Comparison of ENCODE assay signal across 1 cellular context in the genomic region with DNA sequence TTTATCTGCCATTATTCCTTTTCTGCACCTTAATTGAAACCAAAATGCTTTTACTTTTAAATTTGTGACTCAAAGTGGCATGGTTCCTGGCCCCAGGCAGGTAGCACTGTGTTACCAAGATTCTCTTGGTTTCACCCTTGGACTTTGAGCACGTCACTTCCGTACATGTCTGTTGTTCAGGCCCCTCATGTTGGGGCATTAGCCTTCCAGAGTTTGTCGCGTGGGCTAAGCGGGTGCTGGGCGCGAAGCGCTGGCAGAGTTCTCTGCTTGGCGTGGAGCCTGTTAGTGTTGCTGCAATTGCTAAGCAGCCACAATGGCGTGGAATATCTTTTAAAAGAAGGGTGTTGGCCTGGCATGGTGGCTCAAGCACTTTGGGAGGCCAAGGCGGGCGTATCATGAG.
TF ChIP-seq lines count a peak whose summit lies in the region.

No MANE protein-coding gene starts in this region.

TF ChIP-seq in HepG2, 621 proteins besides CTCF, POLR2A, EP300 and RAD21:
- TF ChIP-seq ZFP36L1 (CRISPR knock-in tag; IDR thresholded peaks at IDR 0.05) (no peak), GZF1 (CRISPR knock-in tag; IDR thresholded peaks at IDR 0.05) (no peak), ZC3H13 (CRISPR knock-in tag; IDR thresholded peaks at IDR 0.05) (no peak), ZNF136 (CRISPR knock-in tag; IDR thresholded peaks at IDR 0.05; ENCODE audit: low read depth) (no peak), HNF4A (CRISPR knock-in tag; IDR thresholded peaks at IDR 0.05) (peak; percentile 41; the same call in 1 of the 2 replicates)
- TF ChIP-seq, protein P1, sequence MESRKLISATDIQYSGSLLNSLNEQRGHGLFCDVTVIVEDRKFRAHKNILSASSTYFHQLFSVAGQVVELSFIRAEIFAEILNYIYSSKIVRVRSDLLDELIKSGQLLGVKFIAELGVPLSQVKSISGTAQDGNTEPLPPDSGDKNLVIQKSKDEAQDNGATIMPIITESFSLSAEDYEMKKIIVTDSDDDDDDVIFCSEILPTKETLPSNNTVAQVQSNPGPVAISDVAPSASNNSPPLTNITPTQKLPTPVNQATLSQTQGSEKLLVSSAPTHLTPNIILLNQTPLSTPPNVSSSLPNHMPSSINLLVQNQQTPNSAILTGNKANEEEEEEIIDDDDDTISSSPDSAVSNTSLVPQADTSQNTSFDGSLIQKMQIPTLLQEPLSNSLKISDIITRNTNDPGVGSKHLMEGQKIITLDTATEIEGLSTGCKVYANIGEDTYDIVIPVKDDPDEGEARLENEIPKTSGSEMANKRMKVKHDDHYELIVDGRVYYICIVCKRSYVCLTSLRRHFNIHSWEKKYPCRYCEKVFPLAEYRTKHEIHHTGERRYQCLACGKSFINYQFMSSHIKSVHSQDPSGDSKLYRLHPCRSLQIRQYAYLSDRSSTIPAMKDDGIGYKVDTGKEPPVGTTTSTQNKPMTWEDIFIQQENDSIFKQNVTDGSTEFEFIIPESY (CRISPR knock-in tag; IDR thresholded peaks at IDR 0.05), result peak; percentile 98
- TF ChIP-seq, protein P2, sequence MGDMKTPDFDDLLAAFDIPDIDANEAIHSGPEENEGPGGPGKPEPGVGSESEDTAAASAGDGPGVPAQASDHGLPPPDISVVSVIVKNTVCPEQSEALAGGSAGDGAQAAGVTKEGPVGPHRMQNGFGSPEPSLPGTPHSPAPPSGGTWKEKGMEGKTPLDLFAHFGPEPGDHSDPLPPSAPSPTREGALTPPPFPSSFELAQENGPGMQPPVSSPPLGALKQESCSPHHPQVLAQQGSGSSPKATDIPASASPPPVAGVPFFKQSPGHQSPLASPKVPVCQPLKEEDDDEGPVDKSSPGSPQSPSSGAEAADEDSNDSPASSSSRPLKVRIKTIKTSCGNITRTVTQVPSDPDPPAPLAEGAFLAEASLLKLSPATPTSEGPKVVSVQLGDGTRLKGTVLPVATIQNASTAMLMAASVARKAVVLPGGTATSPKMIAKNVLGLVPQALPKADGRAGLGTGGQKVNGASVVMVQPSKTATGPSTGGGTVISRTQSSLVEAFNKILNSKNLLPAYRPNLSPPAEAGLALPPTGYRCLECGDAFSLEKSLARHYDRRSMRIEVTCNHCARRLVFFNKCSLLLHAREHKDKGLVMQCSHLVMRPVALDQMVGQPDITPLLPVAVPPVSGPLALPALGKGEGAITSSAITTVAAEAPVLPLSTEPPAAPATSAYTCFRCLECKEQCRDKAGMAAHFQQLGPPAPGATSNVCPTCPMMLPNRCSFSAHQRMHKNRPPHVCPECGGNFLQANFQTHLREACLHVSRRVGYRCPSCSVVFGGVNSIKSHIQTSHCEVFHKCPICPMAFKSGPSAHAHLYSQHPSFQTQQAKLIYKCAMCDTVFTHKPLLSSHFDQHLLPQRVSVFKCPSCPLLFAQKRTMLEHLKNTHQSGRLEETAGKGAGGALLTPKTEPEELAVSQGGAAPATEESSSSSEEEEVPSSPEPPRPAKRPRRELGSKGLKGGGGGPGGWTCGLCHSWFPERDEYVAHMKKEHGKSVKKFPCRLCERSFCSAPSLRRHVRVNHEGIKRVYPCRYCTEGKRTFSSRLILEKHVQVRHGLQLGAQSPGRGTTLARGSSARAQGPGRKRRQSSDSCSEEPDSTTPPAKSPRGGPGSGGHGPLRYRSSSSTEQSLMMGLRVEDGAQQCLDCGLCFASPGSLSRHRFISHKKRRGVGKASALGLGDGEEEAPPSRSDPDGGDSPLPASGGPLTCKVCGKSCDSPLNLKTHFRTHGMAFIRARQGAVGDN (CRISPR knock-in tag; IDR thresholded peaks at IDR 0.05), result peak; percentile 37; the same call in 1 of the 2 replicates
